Comparison of ENCODE assay signal across 7 cellular contexts in the genomic region with DNA sequence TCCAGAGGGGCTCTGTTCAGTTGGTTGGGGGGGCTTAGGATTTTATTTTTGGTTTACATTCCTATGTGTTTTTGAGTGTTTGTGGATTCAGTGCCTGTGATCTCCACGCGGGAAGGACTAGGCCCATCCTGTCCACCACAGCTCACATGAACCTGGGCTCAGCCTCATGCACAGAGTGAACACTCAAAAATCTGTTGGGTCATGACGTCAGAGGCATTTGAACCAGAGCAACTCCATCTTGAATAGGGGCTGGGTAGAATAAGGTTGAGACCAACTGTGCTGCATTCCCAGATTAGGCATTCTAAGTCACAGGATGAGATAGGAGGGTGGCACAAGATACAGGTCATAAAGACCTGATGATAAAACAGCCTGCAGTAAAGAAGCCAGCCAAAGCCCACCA.
"Had no signal": no experiment of that assay in that cellular context is flagged by ENCODE, and none has a peak within 500 bp of the region (broad histone marks: within the 10 kb centered on the region; RNA-seq: fewer than 3 reads in every experiment).

No MANE protein-coding gene starts in this region.

- ATAC-seq: GM12878 had no signal

- H3K4me3 ChIP-seq: GM12878 had no signal

- DNase-seq: GDM1, GF-D8 had no signal

- FAIRE-seq: G401.6, GM12878, GM12891, GM18507, GM19239 had no signal
